16 cellular contexts compared by ENCODE assay signal in genomic region chr1:12176298-12177118, GRCh38. TPM values are rescaled to one million over a fixed set of nuclear protein-coding genes. Genes with fewer than 3 reads are reported as not detected.
DNase-seq lines count a peak whose midpoint lies in the region; ATAC-seq and TF ChIP-seq lines count a peak whose summit lies in the region.
"Had no signal": no experiment of that assay in that cellular context is flagged by ENCODE, and none has a peak within 500 bp of the region (broad histone marks: within the 10 kb centered on the region; RNA-seq: fewer than 3 reads in every experiment).

No MANE protein-coding gene starts in this region.

- H3K27ac Mint-ChIP-seq in activated naive CD4-positive, alpha-beta T cell treated with anti-CD3 and anti-CD28 coated beads, Interleukin-2, amount 10 ng/mL, durations not matched to agents 7 days and 5 days: peak overlapping the region; percentile 99
- H3K27ac Mint-ChIP-seq in activated naive CD8-positive, alpha-beta T cell treated with anti-CD3 and anti-CD28 coated beads, Interleukin-2, amount 10 ng/mL, durations not matched to agents 7 days and 5 days: peak overlapping the region; percentile 97
- H3K27ac Mint-ChIP-seq: activated B cell treated with CpG ODN at 0.5 μM for 24 hours had no signal

- in situ Hi-C loops in transverse colon (cut with MboI; ENCODE audit: low pct_ligation_motif_present in 1 of 4, low pct_unique_long_range_greater_than_20kb in 1 of 4, low sequenced_read_pairs in 3 of 4): no loop called here

- peak overlapping the region in 1 of 2 experiments; percentile 83 for H3K14ac ChIP-seq in mesenchymal stem cell (ENCODE audit: low read length in 2 of 2)

- TF ChIP-seq POLR2A in transverse colon (IDR thresholded peaks at IDR 0.05): no peak

- H3K4me2 ChIP-seq in mesenchymal stem cell (ENCODE audit: low read length, poor library complexity, severe bottlenecking): no peak overlapping the region

- WGBS in mesenchymal stem cell: 87% methylated on average over 6 of the region's 6 CpGs
- WGBS in transverse colon (ENCODE audit: low coverage in 1 of 2), 2 donors: 57 to 78% methylated on average over 1 to 6 of the region's 6 CpGs

- H3K79me1 ChIP-seq in mesenchymal stem cell (replicated peaks; ENCODE audit: low read length, poor library complexity, severe bottlenecking): no peaks in the 10 kb centered on the region

- H3K4me3 Mint-ChIP-seq in activated naive CD4-positive, alpha-beta T cell treated with anti-CD3 and anti-CD28 coated beads, Interleukin-2, amount 10 ng/mL, durations not matched to agents 7 days and 5 days: peak overlapping the region; percentile 54
- H3K4me3 Mint-ChIP-seq in activated naive CD8-positive, alpha-beta T cell treated with anti-CD3 and anti-CD28 coated beads, Interleukin-2, amount 10 ng/mL, durations not matched to agents 7 days and 5 days: peak overlapping the region; percentile 82
- H3K4me3 Mint-ChIP-seq: activated B cell treated with CpG ODN at 0.5 μM for 24 hours had no signal

- TF ChIP-seq CTCF in transverse colon (IDR thresholded peaks at IDR 0.05): no peak

- no peak overlapping the region for H3K9ac ChIP-seq in mesenchymal stem cell (ENCODE audit: low read length)

- CTCF ChIA-PET in activated naive CD4-positive, alpha-beta T cell treated with anti-CD3 and anti-CD28 coated beads, Interleukin-2, amount 10 ng/mL, durations not matched to agents 7 days and 5 days (lab: Charles Lee): interaction anchor here (0.9 to 13.6 kb wide), 3 partner anchors 13 to 53 kb away, joined by 3 to 116 read pairs (median 3); no protein-coding TSS in a partner anchor

- no peaks in the 10 kb centered on the region for H3K27me3 Mint-ChIP-seq in activated naive CD4-positive, alpha-beta T cell treated with anti-CD3 and anti-CD28 coated beads, Interleukin-2, amount 10 ng/mL, durations not matched to agents 7 days and 5 days
- no peaks in the 10 kb centered on the region for H3K27me3 Mint-ChIP-seq in activated naive CD8-positive, alpha-beta T cell treated with anti-CD3 and anti-CD28 coated beads, Interleukin-2, amount 10 ng/mL, durations not matched to agents 7 days and 5 days
- H3K27me3 Mint-ChIP-seq: activated B cell treated with CpG ODN at 0.5 μM for 24 hours had no signal

- POLR2A ChIA-PET in activated naive CD8-positive, alpha-beta T cell treated with anti-CD3 and anti-CD28 coated beads, Interleukin-2, amount 10 ng/mL, durations not matched to agents 7 days and 5 days (lab: Charles Lee): interaction anchor here (0.5 to 4.3 kb wide), 10 partner anchors 9 to 440 kb away, joined by 3 to 67 read pairs (median 8); partner anchors contain the start of gene TNFRSF1B

- H2BK12ac ChIP-seq in mesenchymal stem cell (ENCODE audit: low read length in 2 of 2): peak overlapping the region; percentile 91 to 93

- no peak overlapping the region for H2BK15ac ChIP-seq in mesenchymal stem cell (ENCODE audit: low read depth, poor library complexity, severe bottlenecking)

- peak overlapping the region; percentile 83 for H4K91ac ChIP-seq in mesenchymal stem cell (ENCODE audit: low read length)

- H3K4me3 ChIP-seq in mesenchymal stem cell (ENCODE audit: insufficient read depth in 1 of 2, low read depth in 1 of 2, low read length in 2 of 2) (no peak overlapping the region), transverse colon (no peak overlapping the region)
- H3K4me3 ChIP-seq: cardiac muscle cell, thyroid gland had no signal

- H3K27ac ChIP-seq in mesenchymal stem cell (ENCODE audit: low read length, poor library complexity, severe bottlenecking) (no peak overlapping the region), transverse colon (peak overlapping the region; percentile 51 to 87 (median 82))
- H3K27ac ChIP-seq: cardiac muscle cell had no signal

- H2BK120ac ChIP-seq in mesenchymal stem cell (ENCODE audit: low read depth, low read length): no peak overlapping the region

- H2AFZ ChIP-seq in mesenchymal stem cell (ENCODE audit: low read depth, low read length): no peak overlapping the region

- no peak for DNase-seq in activated naive CD4-positive, alpha-beta T cell treated with anti-CD3 and anti-CD28 coated beads, Interleukin-2, amount 10 ng/mL, durations not matched to agents 7 days and 5 days
- no peak for DNase-seq in activated naive CD4-positive, alpha-beta T cell (lab: John Stamatoyannopoulos, UW)
- DNase-seq in activated naive CD8-positive, alpha-beta T cell treated with anti-CD3 and anti-CD28 coated beads, Interleukin-2, amount 10 ng/mL, durations not matched to agents 7 days and 5 days: no peak
- no peak for DNase-seq in mesenchymal stem cell
- no peak for DNase-seq in transverse colon
- DNase-seq in RKO (ENCODE audit: low spot score): no peak
- DNase-seq: activated B cell treated with CpG ODN at 0.5 μM for 24 hours, activated gamma-delta T cell, DMS79, head of caudate nucleus, left colon, thyroid gland had no signal

- H3K9me3 Mint-ChIP-seq in activated naive CD4-positive, alpha-beta T cell treated with anti-CD3 and anti-CD28 coated beads, Interleukin-2, amount 10 ng/mL, durations not matched to agents 7 days and 5 days: no peaks in the 10 kb centered on the region
- H3K9me3 Mint-ChIP-seq in activated naive CD8-positive, alpha-beta T cell treated with anti-CD3 and anti-CD28 coated beads, Interleukin-2, amount 10 ng/mL, durations not matched to agents 7 days and 5 days: no peaks in the 10 kb centered on the region
- H3K9me3 Mint-ChIP-seq: activated B cell treated with CpG ODN at 0.5 μM for 24 hours had no signal

- H3K9me3 ChIP-seq in mesenchymal stem cell (ENCODE audit: control insufficient read depth, low read length): no peaks in the 10 kb centered on the region
- no peaks in the 10 kb centered on the region for H3K9me3 ChIP-seq in transverse colon
- H3K9me3 ChIP-seq: thyroid gland had no signal

- peak overlapping the region in 1 of 2 experiments; percentile 78 for H3K23ac ChIP-seq in mesenchymal stem cell (ENCODE audit: low read length in 2 of 2)

- H3K36me3 ChIP-seq in mesenchymal stem cell (ENCODE audit: control insufficient read depth in 1 of 2, insufficient read depth in 2 of 2, low read depth in 1 of 2, low read length in 2 of 2) (peaks cover 0 to 5% of the 10 kb centered on the region in 2 experiments), transverse colon (no peaks in the 10 kb centered on the region)
- H3K36me3 ChIP-seq: cardiac muscle cell, thyroid gland had no signal

- ATAC-seq in activated naive CD8-positive, alpha-beta T cell treated with anti-CD3 and anti-CD28 coated beads, Interleukin-2, amount 10 ng/mL, durations not matched to agents 7 days and 5 days (ENCODE audit: low read depth): no peak
- ATAC-seq in GM18520 (IDR thresholded peaks at IDR 0.05; ENCODE audit: unreplicated experiment) (no peak), HG03439 (IDR thresholded peaks at IDR 0.05; ENCODE audit: unreplicated experiment) (no peak)
- ATAC-seq: left colon had no signal

- H3K18ac ChIP-seq in mesenchymal stem cell (ENCODE audit: low read depth in 1 of 2, low read length in 2 of 2): peak overlapping the region; percentile 69 to 70

- intact Hi-C loops in transverse colon (cut with DNase I; ENCODE audit: low total_unique reads): no loop called here

- peak overlapping the region; percentile 67 for H2AK5ac ChIP-seq in mesenchymal stem cell (ENCODE audit: low read length, severe bottlenecking)

- H2BK5ac ChIP-seq in mesenchymal stem cell (ENCODE audit: low read depth, low read length, poor library complexity, severe bottlenecking): no peak overlapping the region

- H3K4ac ChIP-seq in mesenchymal stem cell (ENCODE audit: low read depth in 1 of 2, low read length in 2 of 2): peak overlapping the region; percentile 15 to 35

- H4K8ac ChIP-seq in mesenchymal stem cell (ENCODE audit: low read length): peak overlapping the region; percentile 76

- peaks cover 27% of the 10 kb centered on the region for H3K4me1 ChIP-seq in mesenchymal stem cell (ENCODE audit: control insufficient read depth, insufficient read depth, low read depth, low read length)
- peaks cover 9 to 76% (median 35%) of the 10 kb centered on the region in 4 donors for H3K4me1 ChIP-seq in transverse colon

- H3K36me3 Mint-ChIP-seq in activated naive CD4-positive, alpha-beta T cell treated with anti-CD3 and anti-CD28 coated beads, Interleukin-2, amount 10 ng/mL, durations not matched to agents 7 days and 5 days: peaks cover 60% of the 10 kb centered on the region
- peaks cover 33% of the 10 kb centered on the region for H3K36me3 Mint-ChIP-seq in activated naive CD8-positive, alpha-beta T cell treated with anti-CD3 and anti-CD28 coated beads, Interleukin-2, amount 10 ng/mL, durations not matched to agents 7 days and 5 days

- H3K27me3 ChIP-seq in mesenchymal stem cell (ENCODE audit: control insufficient read depth in 1 of 2, insufficient read depth in 1 of 2, low read length in 2 of 2) (no peaks in the 10 kb centered on the region), transverse colon (no peaks in the 10 kb centered on the region)
- H3K27me3 ChIP-seq: cardiac muscle cell, thyroid gland had no signal

- no peak for TF ChIP-seq EP300 in transverse colon (IDR thresholded peaks at IDR 0.05; ENCODE audit: low read depth)

- H3K4me1 Mint-ChIP-seq in activated naive CD4-positive, alpha-beta T cell treated with anti-CD3 and anti-CD28 coated beads, Interleukin-2, amount 10 ng/mL, durations not matched to agents 7 days and 5 days: peaks cover 96% of the 10 kb centered on the region
- peaks cover 81% of the 10 kb centered on the region for H3K4me1 Mint-ChIP-seq in activated naive CD8-positive, alpha-beta T cell treated with anti-CD3 and anti-CD28 coated beads, Interleukin-2, amount 10 ng/mL, durations not matched to agents 7 days and 5 days

RNA-seq across cellular contexts. Expression of gene TNFRSF1B, which starts 9.7 kb away (rescaled TPM):
- total RNA-seq in activated naive CD8-positive, alpha-beta T cell treated with anti-CD3 and anti-CD28 coated beads, Interleukin-2, amount 10 ng/mL, durations not matched to agents 7 days and 5 days: 100 to 1,000 TPM; 215 to 246 TPM
- polyA plus RNA-seq in mesenchymal stem cell (2013, experiment 1 of 2): 35.0 TPM
- polyA plus RNA-seq in mesenchymal stem cell (2013, experiment 2 of 2): 35.2 TPM
- 10 to 100 TPM; 11.1 to 17.3 (median 15.3) TPM for total RNA-seq in transverse colon
- polyA plus RNA-seq: cardiac muscle cell, neural cell had no signal

RNA-seq across cellular contexts. Expression of gene VPS13D, which starts 53.3 kb away (rescaled TPM):
- 10 to 100 TPM; 52.6 to 53.3 TPM for total RNA-seq in activated naive CD8-positive, alpha-beta T cell treated with anti-CD3 and anti-CD28 coated beads, Interleukin-2, amount 10 ng/mL, durations not matched to agents 7 days and 5 days
- polyA plus RNA-seq in mesenchymal stem cell (2013, experiment 1 of 2): 6.3 TPM
- polyA plus RNA-seq in mesenchymal stem cell (2013, experiment 2 of 2): 5.1 TPM
- total RNA-seq in transverse colon: 100 to 1,000 TPM; 101 to 136 (median 116) TPM

Comparison
In these comparisons a context has a peak if more than half of its experiments do, and no peak if none do; other contexts are left out.
1. RNA of gene TNFRSF1B, which starts 9.7 kb away (total RNA-seq): 215 to 246 TPM in activated naive CD8-positive, alpha-beta T cell treated with anti-CD3 and anti-CD28 coated beads, Interleukin-2, amount 10 ng/mL, durations not matched to agents 7 days and 5 days; 11.1 to 17.3 TPM in transverse colon; every median in the first group is over 10 times any median in the second.